10 cellular contexts compared by ENCODE assay signal in genomic region chr1:40663324-40664166, GRCh38. TPM values are rescaled to one million over a fixed set of nuclear protein-coding genes. Genes with fewer than 3 reads are reported as not detected.
DNase-seq lines count a peak whose midpoint lies in the region; ATAC-seq and TF ChIP-seq lines count a peak whose summit lies in the region.
"Had no signal": no experiment of that assay in that cellular context is flagged by ENCODE, and none has a peak within 500 bp of the region (broad histone marks: within the 10 kb centered on the region; RNA-seq: fewer than 3 reads in every experiment).

No MANE protein-coding gene starts in this region.

- H3K27me3 ChIP-seq in BLaER1 treated with 17β-estradiol and CSF1 and Interleukin-3, amounts not matched to agents 10 nM and 100 nM: no peaks in the 10 kb centered on the region
- H3K27me3 ChIP-seq in HUES6 (ENCODE audit: control insufficient read depth, insufficient read depth, low read length) (no peaks in the 10 kb centered on the region), PC-3 (ENCODE audit: low read length) (no peaks in the 10 kb centered on the region), iPS-20b (ENCODE audit: insufficient read depth, low read length) (no peaks in the 10 kb centered on the region), adrenal gland (no peaks in the 10 kb centered on the region)

- TF ChIP-seq CTCF in PC-3 (conservative IDR thresholded peaks at IDR 0.05; ENCODE audit: low read depth, low read length) (no peak), adrenal gland (IDR thresholded peaks at IDR 0.05) (no peak)

- H3K36me3 ChIP-seq in BLaER1 treated with 17β-estradiol and CSF1 and Interleukin-3, amounts not matched to agents 10 nM and 100 nM: peaks cover 0 to 8% (median 0%) of the 10 kb centered on the region in 11 experiments; a peak in 1 of 22 replicates
- H3K36me3 ChIP-seq in HUES6 (ENCODE audit: control insufficient read depth, insufficient read depth, low read length) (no peaks in the 10 kb centered on the region), PC-3 (ENCODE audit: low read depth, low read length) (no peaks in the 10 kb centered on the region), iPS-20b (ENCODE audit: insufficient read depth, low read depth, low read length) (no peaks in the 10 kb centered on the region; the same call in 1 of the 2 replicates), adrenal gland (replicated peaks in 1 of 2) (no peaks in the 10 kb centered on the region)
- H3K36me3 ChIP-seq: WERI-Rb-1 had no signal

- ATAC-seq in PC-3 (no peak), HG03460 (IDR thresholded peaks at IDR 0.05; ENCODE audit: unreplicated experiment) (no peak), GM18873 (IDR thresholded peaks at IDR 0.05; ENCODE audit: low FRiP score, unreplicated experiment) (no peak)

- WGBS in adrenal gland, 4 donors: 58 to 67% (median 65%) methylated on average over 5 to 8 of the region's 8 CpGs

- no peak for TF ChIP-seq POLR2A in adrenal gland (IDR thresholded peaks at IDR 0.05)

- POLR2A ChIA-PET in PC-3 (lab: Charles Lee; ENCODE audit: unreplicated experiment): no interaction called here

- H3K9me2 ChIP-seq in PC-3 (replicated peaks; ENCODE audit: low read length): no peaks in the 10 kb centered on the region

- no peaks in the 10 kb centered on the region for H3K9me3 ChIP-seq in BLaER1 treated with 17β-estradiol and CSF1 and Interleukin-3, amounts not matched to agents 10 nM and 100 nM (replicated peaks in 1 of 11)
- no peaks in the 10 kb centered on the region for H3K9me3 ChIP-seq in HUES6 (ENCODE audit: control insufficient read depth, insufficient read depth, low read depth, low read length)
- no peaks in the 10 kb centered on the region for H3K9me3 ChIP-seq in PC-3 (ENCODE audit: low read length)
- H3K9me3 ChIP-seq in iPS-20b (ENCODE audit: insufficient read depth, low read depth, low read length): no peaks in the 10 kb centered on the region
- no peaks in the 10 kb centered on the region for H3K9me3 ChIP-seq in adrenal gland (replicated peaks in 1 of 3)

- intact Hi-C loops in PC-3 (cut with micrococcal nuclease) (no loop called here), adrenal gland (cut with DNase I) (loop anchor here in 1 of 2 donors (10.0 kb wide), 1 partner anchor 49 kb away; no protein-coding TSS in a partner anchor)

- H3K79me2 ChIP-seq in PC-3 (ENCODE audit: low read length): no peaks in the 10 kb centered on the region

- CTCF ChIA-PET in PC-3 (lab: Charles Lee): no interaction called here

- TSS peak; percentile 35 for BruUV-seq in PC-3 (replicated peaks; lab: Mats Ljungman, UMichigan)

- H2AFZ ChIP-seq in PC-3 (ENCODE audit: low read length): no peak overlapping the region

- DNase-seq in PC-3 (no peak), adrenal gland (no peak), NCI-H2227 (lab: John Stamatoyannopoulos, UW; ENCODE audit: unreplicated experiment) (no peak)
- DNase-seq: nucleus accumbens, WERI-Rb-1 had no signal

- H4K20me1 ChIP-seq in BLaER1 treated with 17β-estradiol and CSF1 and Interleukin-3, amounts not matched to agents 10 nM and 100 nM: peaks cover 0 to 61% (median 22%) of the 10 kb centered on the region in 11 experiments; a peak in 12 of 22 replicates
- no peaks in the 10 kb centered on the region for H4K20me1 ChIP-seq in PC-3 (ENCODE audit: low read length)

- peak overlapping the region; percentile 73 to 100 (median 88) for H3K4me2 ChIP-seq in BLaER1 treated with 17β-estradiol and CSF1 and Interleukin-3, amounts not matched to agents 10 nM and 100 nM
- H3K4me2 ChIP-seq in PC-3 (ENCODE audit: low read length): no peak overlapping the region

- H3K27ac ChIP-seq in BLaER1 treated with 17β-estradiol and CSF1 and Interleukin-3, amounts not matched to agents 10 nM and 100 nM: peak overlapping the region in 10 of 11 experiments; percentile 5 to 93 (median 70); a peak in 18 of 22 replicates
- H3K27ac ChIP-seq in HUES6 (ENCODE audit: low read depth, low read length) (no peak overlapping the region), PC-3 (ENCODE audit: low read length) (no peak overlapping the region), iPS-20b (ENCODE audit: low read length) (peak overlapping the region; percentile 37), adrenal gland (peak overlapping the region in 1 of 5 donors; percentile 57)
- H3K27ac ChIP-seq: WERI-Rb-1 had no signal

- H3K4me3 ChIP-seq in BLaER1 treated with 17β-estradiol and CSF1 and Interleukin-3, amounts not matched to agents 10 nM and 100 nM: peak overlapping the region in 6 of 10 experiments; percentile 0 to 76 (median 68); a peak in 10 of 20 replicates
- H3K4me3 ChIP-seq in HUES6 (ENCODE audit: low read depth, low read length) (no peak overlapping the region), PC-3 (ENCODE audit: low read length) (no peak overlapping the region), iPS-20b (ENCODE audit: low read length) (peak overlapping the region; percentile 16; the same call in 1 of the 2 replicates), adrenal gland (no peak overlapping the region)

- H3F3A ChIP-seq in PC-3 (ENCODE audit: low read length, unreplicated experiment): no peaks in the 10 kb centered on the region

- H3K4me1 ChIP-seq in BLaER1 treated with 17β-estradiol and CSF1 and Interleukin-3, amounts not matched to agents 10 nM and 100 nM: peaks cover 45 to 87% (median 76%) of the 10 kb centered on the region in 10 experiments
- H3K4me1 ChIP-seq in HUES6 (ENCODE audit: control insufficient read depth, insufficient read depth, low read length) (peaks cover 42% of the 10 kb centered on the region), PC-3 (ENCODE audit: insufficient read depth, low read length) (peaks cover 6% of the 10 kb centered on the region), iPS-20b (ENCODE audit: insufficient read depth, low read length) (peaks cover 19% of the 10 kb centered on the region), adrenal gland (replicated peaks in 1 of 2) (peaks cover 8 to 9% of the 10 kb centered on the region in 2 donors)

- H3K9ac ChIP-seq in BLaER1 treated with 17β-estradiol and CSF1 and Interleukin-3, amounts not matched to agents 10 nM and 100 nM: peak overlapping the region in 8 of 11 experiments; percentile 14 to 82 (median 74); a peak in 16 of 22 replicates
- H3K9ac ChIP-seq in HUES6 (ENCODE audit: low read length) (peak overlapping the region; percentile 54), PC-3 (ENCODE audit: low read length) (no peak overlapping the region), iPS-20b (ENCODE audit: low read depth, low read length) (peak overlapping the region; percentile 43; the same call in 1 of the 2 replicates)

RNA-seq across cellular contexts. Expression of gene RIMS3, which starts 1.9 kb away (rescaled TPM):
- total RNA-seq in PC-3 (2014; rRNA removed): 2.9 and 4.2 TPM in 2 replicates
- total RNA-seq in adrenal gland: 10 to 100 TPM in 1 of 8 donors, 1 to 10 TPM in 7; 1.6 to 10.3 (median 2.9) TPM
- 1 to 10 TPM in 2 of 3 donors, under 1 TPM in 1; 0.84 to 5.1 (median 3.9) TPM for polyA plus RNA-seq in adrenal gland

RNA-seq across cellular contexts. Expression of gene NFYC, which starts 28.0 kb away (rescaled TPM):
- total RNA-seq in PC-3 (2014; rRNA removed): 49.4 and 52.6 TPM in 2 replicates
- 10 to 100 TPM; 35.9 to 73.8 (median 51.2) TPM for total RNA-seq in adrenal gland
- 10 to 100 TPM; 37.5 to 65.2 (median 38.8) TPM for polyA plus RNA-seq in adrenal gland

Comparison
In these comparisons a context has a peak if more than half of its experiments do, and no peak if none do; other contexts are left out.
1. H3K27ac ChIP-seq: peak in BLaER1 treated with 17β-estradiol and CSF1 and Interleukin-3, amounts not matched to agents 10 nM and 100 nM (10 of 11) and iPS-20b (single experiment); none in HUES6 (single experiment) and PC-3 (single experiment).
2. H3K4me3 ChIP-seq: peak in BLaER1 treated with 17β-estradiol and CSF1 and Interleukin-3, amounts not matched to agents 10 nM and 100 nM (6 of 10) and iPS-20b (single experiment); none in HUES6 (single experiment), PC-3 (single experiment) and adrenal gland (0 of 4).